Comparison of ENCODE assay signal across 14 cellular contexts in the genomic region with DNA sequence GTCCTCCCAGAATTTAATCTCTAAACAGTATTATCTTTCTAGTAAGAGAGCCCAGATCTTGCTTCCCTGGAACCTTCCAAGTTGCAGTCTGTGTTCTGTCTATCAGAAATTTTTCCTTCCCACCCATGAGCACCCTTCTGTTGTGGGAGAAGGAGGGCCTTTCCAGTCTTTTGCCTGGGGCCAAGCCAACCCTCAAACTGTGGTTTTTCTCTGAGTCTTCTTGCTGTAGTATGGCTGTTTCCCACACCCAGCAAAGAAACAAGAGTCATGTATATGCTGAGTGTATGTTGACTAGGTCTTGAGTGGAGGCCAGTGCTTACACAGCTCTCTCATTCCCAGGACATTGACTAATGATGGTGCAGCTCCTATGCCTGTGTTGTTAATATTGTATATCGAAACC.
A peak's percentile ranks its signal among the peaks of the same experiment; 100 is the strongest.
DNase-seq lines count a peak whose midpoint lies in the region; ATAC-seq, FAIRE-seq and TF ChIP-seq lines count a peak whose summit lies in the region.
"Had no signal": no experiment of that assay in that cellular context is flagged by ENCODE, and none has a peak within 500 bp of the region (broad histone marks: within the 10 kb centered on the region; RNA-seq: fewer than 3 reads in every experiment).

No MANE protein-coding gene starts in this region.

- POLR2A ChIA-PET in A549 (lab: Yijun Ruan, JAX), result no interaction called here

- H3K9me3 ChIP-seq in A549, result no peaks in the 10 kb centered on the region
- no peaks in the 10 kb centered on the region for H3K9me3 ChIP-seq in heart right ventricle
- H3K9me3 ChIP-seq: BLaER1 treated with 17β-estradiol and CSF1 and Interleukin-3, amounts not matched to agents 10 nM and 100 nM; neutrophil; transverse colon had no signal

- TF ChIP-seq POLR2A in A549 (IDR thresholded peaks at IDR 0.05; ENCODE audit: low read length), result no peak

- no peak overlapping the region for H3K27ac ChIP-seq in A549
- peak overlapping the region in 6 of 10 donors; percentile 47 to 73 (median 58) for H3K27ac ChIP-seq in heart right ventricle
- H3K27ac ChIP-seq: BLaER1 treated with 17β-estradiol and CSF1 and Interleukin-3, amounts not matched to agents 10 nM and 100 nM; neutrophil; VCaP had no signal

- TF ChIP-seq EP300 in A549 (IDR thresholded peaks at IDR 0.05), result no peak

- H3K4me3 ChIP-seq in A549 (no peak overlapping the region), astrocyte of the spinal cord (ENCODE audit: low read depth, low read length) (no peak overlapping the region), heart right ventricle (no peak overlapping the region)
- H3K4me3 ChIP-seq: BLaER1 treated with 17β-estradiol and CSF1 and Interleukin-3, amounts not matched to agents 10 nM and 100 nM; transverse colon had no signal

- 86% methylated on average over 1 of the region's 1 CpG for WGBS in A549 (ENCODE audit: missing lambda C conversion rate)
- 82 to 87% methylated on average over 1 of the region's 1 CpG for WGBS in heart right ventricle, 2 donors

- no peak for DNase-seq in A549 (ENCODE audit: low read depth in 1 of 2, low spot score in 1 of 2)
- DNase-seq in HS-5 (ENCODE audit: low read depth), result peak; percentile 46
- DNase-seq in astrocyte of the spinal cord (ENCODE audit: low read depth, low spot score), result peak; percentile 95
- DNase-seq in heart right ventricle, result peak in 1 of 2 donors; percentile 44
- no peak for DNase-seq in SW 1271 (lab: John Stamatoyannopoulos, UW)
- DNase-seq in GM19238 (ENCODE audit: insufficient read length, low spot score), result no peak
- DNase-seq in left lobe of liver (ENCODE audit: low spot score), result no peak
- DNase-seq: immature natural killer cell, NCI-H1417 treated with DMSO at 0.1 percent for 48 hours, transverse colon had no signal

- CTCF ChIA-PET in A549 (lab: Yijun Ruan, JAX), result interaction anchor here (1.7 kb wide), 1 partner anchor 30 kb away, joined by 3 read pairs; no protein-coding TSS in a partner anchor

- no peak for TF ChIP-seq RAD21 in A549 (conservative IDR thresholded peaks at IDR 0.05 in 1 of 2, IDR thresholded peaks at IDR 0.05 in 1 of 2)

- TF ChIP-seq CTCF in A549 (IDR thresholded peaks at IDR 0.05), result no peak
- no peak for TF ChIP-seq CTCF in astrocyte of the spinal cord (IDR thresholded peaks at IDR 0.05; ENCODE audit: low read depth, low read length)
- no peak for TF ChIP-seq CTCF in heart right ventricle (IDR thresholded peaks at IDR 0.05)

- peaks cover 17% of the 10 kb centered on the region for H3K4me1 ChIP-seq in A549
- H3K4me1 ChIP-seq in heart right ventricle, result peaks cover 0 to 22% (median 12%) of the 10 kb centered on the region in 9 donors
- H3K4me1 ChIP-seq: BLaER1 treated with 17β-estradiol and CSF1 and Interleukin-3, amounts not matched to agents 10 nM and 100 nM had no signal

- H3K36me3 ChIP-seq in heart right ventricle, result peaks cover 0 to under 1% (median 0%) of the 10 kb centered on the region in 9 donors
- H3K36me3 ChIP-seq: neutrophil, transverse colon had no signal

- H3K27me3 ChIP-seq in heart right ventricle, result no peaks in the 10 kb centered on the region
- H3K27me3 ChIP-seq: BLaER1 treated with 17β-estradiol and CSF1 and Interleukin-3, amounts not matched to agents 10 nM and 100 nM; neutrophil; transverse colon had no signal

- ATAC-seq in A549 (peak; percentile 19 to 25; a peak in 2 of 6 replicates), heart right ventricle (peak in 7 of 8 donors; percentile 20 to 90 (median 83)), left lobe of liver (no peak), GM19395 (IDR thresholded peaks at IDR 0.05; ENCODE audit: unreplicated experiment) (no peak)

- H3K4me2 ChIP-seq in A549, result no peak overlapping the region
- H3K4me2 ChIP-seq: BLaER1 treated with 17β-estradiol and CSF1 and Interleukin-3, amounts not matched to agents 10 nM and 100 nM had no signal

- no peak for FAIRE-seq in A549 (lab: Jason Lieb, UNC)

- in situ Hi-C loops in astrocyte of the spinal cord (cut with HindIII; ENCODE audit: low sequenced_read_pairs), result no loop called here

- intact Hi-C loops in heart right ventricle (cut with DNase I), result no loop called here

TF ChIP-seq in A549, 52 proteins besides CTCF, POLR2A, EP300 and RAD21:
- TF ChIP-seq, protein P1, sequence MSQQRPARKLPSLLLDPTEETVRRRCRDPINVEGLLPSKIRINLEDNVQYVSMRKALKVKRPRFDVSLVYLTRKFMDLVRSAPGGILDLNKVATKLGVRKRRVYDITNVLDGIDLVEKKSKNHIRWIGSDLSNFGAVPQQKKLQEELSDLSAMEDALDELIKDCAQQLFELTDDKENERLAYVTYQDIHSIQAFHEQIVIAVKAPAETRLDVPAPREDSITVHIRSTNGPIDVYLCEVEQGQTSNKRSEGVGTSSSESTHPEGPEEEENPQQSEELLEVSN (IDR thresholded peaks at IDR 0.05; ENCODE audit: borderline replicate concordance, low read depth), result no peak
TF ChIP-seq in A549: peak in this region for 0.

Comparison
In these comparisons a context has a peak if more than half of its experiments do, and no peak if none do; other contexts are left out.
1. ATAC-seq: peak in A549 (2 of 2) and heart right ventricle (7 of 8); none in left lobe of liver (single experiment) and GM19395 (single experiment).
2. DNase-seq: peak in HS-5 (single experiment) and astrocyte of the spinal cord (single experiment); none in A549 (0 of 2), SW 1271 (0 of 2), GM19238 (single experiment) and left lobe of liver (single experiment).
3. H3K27ac ChIP-seq: peak in heart right ventricle (6 of 10); none in A549 (0 of 2).